Comparison of ENCODE assay signal across 21 cellular contexts in the genomic region with DNA sequence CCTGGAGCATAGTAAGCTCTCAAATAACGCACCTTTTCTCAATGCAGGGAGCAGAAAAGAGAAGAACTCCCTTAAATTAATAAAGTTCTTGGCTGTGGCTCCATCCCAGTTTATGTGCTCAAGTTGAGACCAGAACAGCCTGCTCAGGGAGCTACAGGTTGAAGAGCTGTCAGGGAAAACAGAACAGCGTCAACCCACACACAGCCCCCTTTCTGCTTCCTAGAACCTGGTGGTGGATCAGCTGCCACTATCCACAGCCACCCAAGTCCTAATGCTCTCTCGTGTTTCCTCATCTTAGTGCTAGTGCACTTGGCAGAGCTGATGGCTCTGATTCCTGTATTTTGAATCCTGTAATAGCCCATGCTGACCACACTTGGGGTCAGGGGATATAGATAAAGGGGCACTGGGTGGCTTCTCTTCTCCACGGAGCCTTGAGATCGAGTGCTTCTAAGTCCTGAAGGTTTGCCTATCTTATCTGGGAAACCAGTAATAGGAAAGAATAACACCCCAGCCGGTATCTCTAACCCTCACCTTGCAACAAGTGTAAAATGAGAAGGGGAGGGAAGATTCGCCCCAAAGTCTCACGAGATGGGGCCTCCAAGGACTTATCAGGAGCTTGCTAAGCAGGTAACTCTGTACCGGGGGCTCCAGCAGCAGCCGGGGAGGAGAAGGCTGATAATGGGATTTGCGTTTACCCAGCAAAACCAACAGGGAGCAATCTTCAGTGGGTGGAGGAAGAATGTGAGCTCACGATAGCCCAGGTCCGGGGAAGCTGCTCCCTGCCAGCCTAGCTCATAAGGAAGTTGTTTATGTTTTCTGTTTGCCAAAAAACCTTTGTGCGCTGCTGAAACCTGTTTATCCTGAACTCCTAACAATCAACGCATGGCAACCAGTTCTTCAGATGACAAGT.
DNase-seq lines count a peak whose midpoint lies in the region; TF ChIP-seq lines count a peak whose summit lies in the region.
"Had no signal": no experiment of that assay in that cellular context is flagged by ENCODE, and none has a peak within 500 bp of the region (broad histone marks: within the 10 kb centered on the region; RNA-seq: fewer than 3 reads in every experiment).

No MANE protein-coding gene starts in this region.

- H3K4me3 ChIP-seq in esophagus (ENCODE audit: low read depth in 1 of 2, low read length in 2 of 2) = no peak overlapping the region
- H3K4me3 ChIP-seq: HAP-1, spleen had no signal

- peaks cover 17% of the 10 kb centered on the region for H3K4me1 Mint-ChIP-seq in progenitor cell of endocrine pancreas (ENCODE audit: low read depth)

- TF ChIP-seq CTCF in progenitor cell of endocrine pancreas (IDR thresholded peaks at IDR 0.05; ENCODE audit: unreplicated experiment) = no peak

- peak overlapping the region; percentile 19 for H3K4me3 Mint-ChIP-seq in progenitor cell of endocrine pancreas (ENCODE audit: low read depth)
- H3K4me3 Mint-ChIP-seq: activated T-helper 1 cell treated with anti-CD3 and anti-CD28 coated beads, Interleukin-12 subunit alpha, Interleukin-12 subunit beta, Interleukin-2, Interleukin-4 antibody, amounts not matched to agents 30 ng/mL and 10 ng/mL and 1 ng/mL, durations not matched to agents 14 hours and 24 hours and 36 hours; stimulated activated naive CD8-positive, alpha-beta T cell treated with anti-CD3 and anti-CD28 coated beads, Interleukin-15, Interleukin-2, amounts not matched to agents 100 ng/mL and 50 ng/mL, for 24 hours had no signal

- H3K9me3 ChIP-seq in esophagus (ENCODE audit: control insufficient read depth in 2 of 2, insufficient read depth in 1 of 2, low read depth in 1 of 2, low read length in 1 of 2) = no peaks in the 10 kb centered on the region
- H3K9me3 ChIP-seq: HAP-1, spleen had no signal

- H3K36me3 ChIP-seq in esophagus (ENCODE audit: control insufficient read depth in 2 of 2, insufficient read depth in 2 of 2, low read length in 1 of 2) = no peaks in the 10 kb centered on the region
- H3K36me3 ChIP-seq: HAP-1, spleen had no signal

- H3K27me3 Mint-ChIP-seq in progenitor cell of endocrine pancreas = peaks cover 56% of the 10 kb centered on the region

- peak overlapping the region; percentile 52 to 91 for H3K27ac ChIP-seq in esophagus (ENCODE audit: low read depth in 2 of 2, low read length in 1 of 2)
- H3K27ac ChIP-seq: HL-60, parathyroid adenoma, spleen had no signal

- no peak overlapping the region for H3K27ac Mint-ChIP-seq in progenitor cell of endocrine pancreas
- H3K27ac Mint-ChIP-seq: activated T-helper 1 cell treated with anti-CD3 and anti-CD28 coated beads, Interleukin-12 subunit alpha, Interleukin-12 subunit beta, Interleukin-2, Interleukin-4 antibody, amounts not matched to agents 30 ng/mL and 10 ng/mL and 1 ng/mL, durations not matched to agents 14 hours and 24 hours and 36 hours; stimulated activated naive CD8-positive, alpha-beta T cell treated with anti-CD3 and anti-CD28 coated beads, Interleukin-15, Interleukin-2, amounts not matched to agents 100 ng/mL and 50 ng/mL, for 24 hours had no signal

- H3K4me1 ChIP-seq in esophagus (ENCODE audit: control insufficient read depth in 2 of 2, insufficient read depth in 2 of 2, low read length in 1 of 2) = peaks cover 0 to 4% of the 10 kb centered on the region in 2 donors
- H3K4me1 ChIP-seq: parathyroid adenoma had no signal

- WGBS in esophagus, 2 donors = 64 to 70% methylated on average over 15 of the region's 15 CpGs

- DNase-seq in HT-29 (ENCODE audit: low spot score) (peak; percentile 70), OCI-M1 (lab: John Stamatoyannopoulos, UW) (peak; percentile 93), progenitor cell of endocrine pancreas (ENCODE audit: low spot score, unreplicated experiment) (no peak), SW480 (ENCODE audit: low spot score) (no peak), Kasumi-1 (lab: John Stamatoyannopoulos, UW) (no peak)
- DNase-seq in activated CD4-positive, alpha-beta T cell treated with anti-CD3 and anti-CD28 coated beads for 48 hours = no peak
- DNase-seq in activated naive CD4-positive, alpha-beta T cell treated with Interleukin-2 at 50 U/mL for 16 hours = no peak
- DNase-seq: activated CD4-positive, alpha-beta T cell treated with anti-CD3 and anti-CD28 coated beads, Interleukin-2, amount 50 U/mL, for 4 hours; glutamatergic neuron; Karpas-422; kidney glomerular epithelial cell; NCI-H187 treated with DMSO at 0.1 percent for 48 hours; NK-92 treated with Interleukin-12 subunit alpha and Interleukin-12 subunit beta, amount 100 ng/mL, for 24 hours; SHP77 treated with DMSO at 0.1 percent for 48 hours; spleen had no signal

- H3K9me3 Mint-ChIP-seq in progenitor cell of endocrine pancreas (ENCODE audit: low read depth) = no peaks in the 10 kb centered on the region
- H3K9me3 Mint-ChIP-seq: activated T-helper 1 cell treated with anti-CD3 and anti-CD28 coated beads, Interleukin-12 subunit alpha, Interleukin-12 subunit beta, Interleukin-2, Interleukin-4 antibody, amounts not matched to agents 30 ng/mL and 10 ng/mL and 1 ng/mL, durations not matched to agents 14 hours and 24 hours and 36 hours; stimulated activated naive CD8-positive, alpha-beta T cell treated with anti-CD3 and anti-CD28 coated beads, Interleukin-15, Interleukin-2, amounts not matched to agents 100 ng/mL and 50 ng/mL, for 24 hours had no signal

- no peaks in the 10 kb centered on the region for H3K27me3 ChIP-seq in esophagus (ENCODE audit: control insufficient read depth in 1 of 2, insufficient read depth in 2 of 2, low read length in 2 of 2)

- no peaks in the 10 kb centered on the region for H3K36me3 Mint-ChIP-seq in progenitor cell of endocrine pancreas (ENCODE audit: insufficient read depth)

Comparison
In these comparisons a context has a peak if more than half of its experiments do, and no peak if none do; other contexts are left out.
1. DNase-seq: peak in HT-29 (single experiment) and OCI-M1 (single experiment); none in progenitor cell of endocrine pancreas (single experiment), SW480 (single experiment), activated CD4-positive, alpha-beta T cell treated with anti-CD3 and anti-CD28 coated beads for 48 hours (single experiment), activated naive CD4-positive, alpha-beta T cell treated with Interleukin-2 at 50 U/mL for 16 hours (single experiment) and Kasumi-1 (0 of 2).